1 cellular context compared by ENCODE assay signal in the genomic region with DNA sequence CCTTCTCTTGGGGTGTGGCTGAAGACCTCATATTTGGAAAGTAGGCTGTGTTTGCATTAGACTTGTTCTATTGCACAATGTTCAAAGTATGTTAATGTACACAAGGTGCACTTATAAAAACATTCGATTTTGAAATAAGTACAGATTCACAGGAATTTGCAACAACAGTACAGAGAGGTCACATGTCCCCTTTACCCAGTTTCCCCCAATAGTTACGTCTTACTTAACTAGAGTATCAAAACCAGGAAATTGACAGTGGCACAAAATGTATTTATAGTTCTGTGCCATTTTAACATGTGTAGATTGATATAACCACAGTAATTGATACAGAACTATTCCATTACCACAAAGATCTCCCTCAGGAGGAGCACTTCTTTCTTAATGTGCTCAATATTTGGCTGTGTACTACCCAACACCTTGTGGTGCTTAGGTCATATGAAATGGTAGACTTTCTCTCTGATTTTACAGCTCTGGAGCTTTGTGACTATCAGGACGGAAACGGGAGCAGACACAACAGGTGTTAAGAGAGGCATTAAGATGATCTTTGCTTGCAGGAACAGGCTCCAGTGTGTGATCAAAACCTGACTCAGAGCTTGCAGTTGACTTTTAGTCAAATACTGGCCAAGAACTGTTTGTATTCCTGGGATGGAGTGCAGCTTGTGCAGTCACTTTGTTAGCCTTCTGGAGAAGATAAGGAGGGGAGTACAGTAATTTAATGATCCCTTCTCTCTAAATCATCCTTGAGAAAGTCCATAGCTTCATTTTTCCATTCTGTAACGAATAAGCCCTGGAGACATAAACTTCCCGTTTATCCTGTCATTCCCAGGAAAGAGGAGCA.
TF ChIP-seq lines count a peak whose summit lies in the region.

No MANE protein-coding gene starts in this region.

TF ChIP-seq in H1, 55 proteins besides CTCF, POLR2A, EP300 and RAD21:
- TF ChIP-seq KDM4A (IDR thresholded peaks at IDR 0.05; ENCODE audit: low read depth, low read length, severe bottlenecking) (no peak), TAF1 (IDR thresholded peaks at IDR 0.05; ENCODE audit: low read depth, low read length) (no peak), KDM1A (IDR thresholded peaks at IDR 0.05; ENCODE audit: borderline replicate concordance, low read length) (no peak), CHD1 (IDR thresholded peaks at IDR 0.05; ENCODE audit: low read depth, low read length) (no peak)
